ENCODE assay signal across 34 cellular contexts in the genomic region with DNA sequence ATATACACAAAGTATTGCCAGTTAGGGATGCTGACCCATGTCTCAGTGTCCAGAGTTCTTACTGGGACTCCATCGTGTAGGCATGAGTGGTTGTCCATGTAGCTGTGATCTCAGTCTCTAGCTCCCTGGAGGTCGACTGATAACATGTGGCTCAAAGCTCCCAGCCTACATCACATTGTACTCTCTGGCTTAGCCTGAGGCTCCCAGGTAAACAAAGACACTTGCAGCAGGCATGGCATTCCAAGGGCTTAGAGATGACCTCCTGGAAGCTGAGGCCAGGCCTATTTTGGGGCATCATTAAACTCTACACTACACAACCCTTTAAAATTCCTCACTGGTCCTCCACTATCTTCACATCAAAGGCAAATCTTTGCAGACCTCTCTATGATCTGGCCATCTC.
A peak's percentile ranks its signal among the peaks of the same experiment; 100 is the strongest.
DNase-seq lines count a peak whose midpoint lies in the region; TF ChIP-seq lines count a peak whose summit lies in the region.
"Had no signal": no experiment of that assay in that cellular context is flagged by ENCODE, and none has a peak within 500 bp of the region (broad histone marks: within the 10 kb centered on the region; RNA-seq: fewer than 3 reads in every experiment).

No MANE protein-coding gene starts in this region.

- 0 out of 2 replicates have a peak, but pooled peaks cover 3% of the 10 kb centered on the region for H3K9me3 ChIP-seq in Caco-2
- peaks cover 0 to 2% of the 10 kb centered on the region in 2 donors for H3K9me3 ChIP-seq in neuronal stem cell (replicated peaks in 1 of 2; ENCODE audit: control insufficient read depth in 2 of 2, insufficient read depth in 1 of 2, low read depth in 1 of 2, low read length in 2 of 2)
- H3K9me3 ChIP-seq in left ventricle myocardium inferior (replicated peaks): peaks cover 6% of the 10 kb centered on the region
- no peaks in the 10 kb centered on the region for H3K9me3 ChIP-seq in uterus
- H3K9me3 ChIP-seq: A549, BE2C, BLaER1 had no signal

- H3K9ac ChIP-seq in mesendoderm (ENCODE audit: low read length) (no peak overlapping the region), neuronal stem cell (ENCODE audit: low read depth, low read length, poor library complexity) (no peak overlapping the region)
- H3K9ac ChIP-seq: BLaER1; BLaER1 treated with 17β-estradiol and CSF1 and Interleukin-3, amounts not matched to agents 10 nM and 100 nM had no signal

- H3K23ac ChIP-seq in mesendoderm (ENCODE audit: low read length) (no peak overlapping the region), neuronal stem cell (ENCODE audit: low read depth, low read length, poor library complexity) (no peak overlapping the region)

- H3K36me3 Mint-ChIP-seq in Caco-2 (ENCODE audit: insufficient read depth, unreplicated experiment): no peaks in the 10 kb centered on the region
- H3K36me3 Mint-ChIP-seq: CD14-positive monocyte; CD4-positive, alpha-beta memory T cell; CD4-positive, CD25-positive, alpha-beta regulatory T cell; CD8-positive, alpha-beta memory T cell; CD8-positive, alpha-beta T cell had no signal

- intact Hi-C loops in Caco-2 (cut with micrococcal nuclease; ENCODE audit: unreplicated experiment) (no loop called here), left ventricle myocardium inferior (cut with micrococcal nuclease) (no loop called here), uterus (cut with DNase I; ENCODE audit: low total_unique reads) (no loop called here)

- H3K79me1 ChIP-seq in mesendoderm (ENCODE audit: low read length): no peaks in the 10 kb centered on the region
- H3K79me1 ChIP-seq in neuronal stem cell (ENCODE audit: low read depth, low read length): no peaks in the 10 kb centered on the region

- H3K14ac ChIP-seq in neuronal stem cell (ENCODE audit: low read length): no peak overlapping the region

- H3K4me1 Mint-ChIP-seq in Caco-2 (ENCODE audit: low read depth, unreplicated experiment): peaks cover 6% of the 10 kb centered on the region
- H3K4me1 Mint-ChIP-seq: B cell; CD14-positive monocyte; CD4-positive, alpha-beta memory T cell; CD4-positive, CD25-positive, alpha-beta regulatory T cell; CD8-positive, alpha-beta memory T cell had no signal

- peak; percentile 36 to 70 for DNase-seq in Caco-2
- DNase-seq in ELF-1 (ENCODE audit: low read depth, low spot score): peak; percentile 57
- peak; percentile 58 for DNase-seq in mesendoderm
- DNase-seq in neuronal stem cell (ENCODE audit: low spot score): no peak
- DNase-seq in left ventricle myocardium inferior: no peak
- DNase-seq in stimulated activated CD4-positive, alpha-beta T cell treated with anti-CD3 and anti-CD28 coated beads, Interleukin-4, amount 100 ng/mL, for 1 hour: no peak
- no peak for DNase-seq in uterus
- no peak for DNase-seq in stimulated activated CD4-positive, alpha-beta T cell treated with anti-CD3 and anti-CD28 coated beads, Interleukin-2, amount 100 ng/mL, for 48 hours
- DNase-seq: 8988T; ACHN; AML-193; BE2C; C1 segment of cervical spinal cord; Calu3; CD4-positive, alpha-beta memory T cell; CD4-positive, alpha-beta T cell; CD4-positive, CD25-positive, alpha-beta regulatory T cell; CD8-positive, alpha-beta memory T cell; CD8-positive, alpha-beta T cell; COR-L47; DMS 273 treated with DMSO at 0.1 percent for 48 hours; DMS153; DMS53; DMS79; DMS79 treated with DMSO at 0.1 percent for 48 hours; DND-41; EL had no signal

- no peak for TF ChIP-seq CTCF in Caco-2 (IDR thresholded peaks at IDR 0.05; ENCODE audit: insufficient read depth in 1 of 2, low read depth in 1 of 2, low read length in 1 of 2, severe bottlenecking in 1 of 2, unreplicated experiment in 1 of 2)
- no peak for TF ChIP-seq CTCF in left ventricle myocardium inferior (IDR thresholded peaks at IDR 0.05; ENCODE audit: borderline replicate concordance)
- TF ChIP-seq CTCF in uterus (IDR thresholded peaks at IDR 0.05): no peak

- no peak overlapping the region for H2BK12ac ChIP-seq in neuronal stem cell (ENCODE audit: low read length)

- no TSS peak for BruUV-seq in Caco-2 (replicated peaks; lab: Mats Ljungman, UMichigan)

- POLR2A ChIA-PET in Caco-2 (lab: Charles Lee): no interaction called here

- H2AK5ac ChIP-seq in mesendoderm (ENCODE audit: low read length): no peak overlapping the region
- H2AK5ac ChIP-seq in neuronal stem cell (ENCODE audit: low read depth, low read length): no peak overlapping the region

- H3K4me3 ChIP-seq in Caco-2 (ENCODE audit: low read depth, low read length) (no peak overlapping the region), mesendoderm (ENCODE audit: low read length) (no peak overlapping the region), neuronal stem cell (ENCODE audit: low read length in 2 of 2) (no peak overlapping the region), left ventricle myocardium inferior (no peak overlapping the region), uterus (no peak overlapping the region)
- H3K4me3 ChIP-seq: A549; BLaER1; BLaER1 treated with 17β-estradiol and CSF1 and Interleukin-3, amounts not matched to agents 10 nM and 100 nM had no signal

- no peak overlapping the region for H3K27ac Mint-ChIP-seq in Caco-2 (ENCODE audit: unreplicated experiment)
- H3K27ac Mint-ChIP-seq: B cell; CD14-positive monocyte; CD4-positive, alpha-beta memory T cell; CD4-positive, alpha-beta T cell; CD4-positive, CD25-positive, alpha-beta regulatory T cell; CD8-positive, alpha-beta memory T cell; CD8-positive, alpha-beta T cell had no signal

- H3K18ac ChIP-seq in mesendoderm (ENCODE audit: low read length) (no peak overlapping the region), neuronal stem cell (ENCODE audit: low read length) (no peak overlapping the region)

- no peak overlapping the region for H3K4me3 Mint-ChIP-seq in Caco-2 (ENCODE audit: unreplicated experiment)
- H3K4me3 Mint-ChIP-seq: B cell; CD14-positive monocyte; CD4-positive, alpha-beta memory T cell; CD4-positive, alpha-beta T cell; CD4-positive, CD25-positive, alpha-beta regulatory T cell; CD8-positive, alpha-beta memory T cell; CD8-positive, alpha-beta T cell had no signal

- H2BK5ac ChIP-seq in mesendoderm (ENCODE audit: low read length) (no peak overlapping the region), neuronal stem cell (ENCODE audit: low read length) (no peak overlapping the region)

- H3K4me1 ChIP-seq in Caco-2 (peaks cover 16% of the 10 kb centered on the region; the same call in 1 of the 2 replicates), mesendoderm (ENCODE audit: control insufficient read depth, low read depth, low read length) (no peaks in the 10 kb centered on the region), neuronal stem cell (ENCODE audit: control insufficient read depth in 2 of 2, insufficient read depth in 1 of 2, low read depth in 1 of 2, low read length in 2 of 2) (peaks cover 0 to 4% of the 10 kb centered on the region in 2 donors), left ventricle myocardium inferior (no peaks in the 10 kb centered on the region), uterus (no peaks in the 10 kb centered on the region)
- H3K4me1 ChIP-seq: A549; BE2C; BLaER1; BLaER1 treated with 17β-estradiol and CSF1 and Interleukin-3, amounts not matched to agents 10 nM and 100 nM had no signal

- H2BK15ac ChIP-seq in mesendoderm (replicated peaks; ENCODE audit: low read depth) (no peak overlapping the region), neuronal stem cell (ENCODE audit: low read length) (no peak overlapping the region)

- no peak overlapping the region for H4K91ac ChIP-seq in neuronal stem cell (ENCODE audit: low read depth, low read length, poor library complexity)

- H3K4ac ChIP-seq in mesendoderm (ENCODE audit: low read depth, low read length): no peak overlapping the region
- no peak overlapping the region for H3K4ac ChIP-seq in neuronal stem cell (ENCODE audit: low read length)

- no peak overlapping the region for H4K5ac ChIP-seq in mesendoderm (ENCODE audit: low read length)

- no peak overlapping the region for H3K56ac ChIP-seq in mesendoderm (ENCODE audit: low read length)

- CTCF ChIA-PET in Caco-2 (lab: Charles Lee): no interaction called here

- no peak for TF ChIP-seq POLR2A in uterus (IDR thresholded peaks at IDR 0.05)

- H2AFZ ChIP-seq in neuronal stem cell (ENCODE audit: low read length): no peak overlapping the region

- H3K36me3 ChIP-seq in Caco-2 (ENCODE audit: control insufficient read depth, insufficient read depth, low read length): no peaks in the 10 kb centered on the region
- no peaks in the 10 kb centered on the region for H3K36me3 ChIP-seq in mesendoderm (ENCODE audit: control insufficient read depth, insufficient read depth, low read length)
- no peaks in the 10 kb centered on the region for H3K36me3 ChIP-seq in neuronal stem cell (replicated peaks in 1 of 2; ENCODE audit: control insufficient read depth in 2 of 2, insufficient read depth in 2 of 2, low read length in 2 of 2)
- H3K36me3 ChIP-seq in left ventricle myocardium inferior: no peaks in the 10 kb centered on the region
- H3K36me3 ChIP-seq in uterus: no peaks in the 10 kb centered on the region
- H3K36me3 ChIP-seq: BE2C; BLaER1; BLaER1 treated with 17β-estradiol and CSF1 and Interleukin-3, amounts not matched to agents 10 nM and 100 nM had no signal

- H3K27me3 Mint-ChIP-seq in Caco-2 (ENCODE audit: insufficient read depth, unreplicated experiment): no peaks in the 10 kb centered on the region
- H3K27me3 Mint-ChIP-seq: B cell; CD4-positive, alpha-beta memory T cell; CD4-positive, alpha-beta T cell; CD4-positive, CD25-positive, alpha-beta regulatory T cell had no signal

- no peak overlapping the region for H3K4me2 ChIP-seq in mesendoderm (ENCODE audit: low read length)
- H3K4me2 ChIP-seq in neuronal stem cell (ENCODE audit: insufficient read depth, low read length, poor library complexity, severe bottlenecking): no peak overlapping the region
- H3K4me2 ChIP-seq: A549; BLaER1; BLaER1 treated with 17β-estradiol and CSF1 and Interleukin-3, amounts not matched to agents 10 nM and 100 nM had no signal

- H4K8ac ChIP-seq in mesendoderm (ENCODE audit: low read depth, low read length) (no peak overlapping the region), neuronal stem cell (ENCODE audit: low read depth, low read length) (peak overlapping the region; percentile 66)

- H3K27me3 ChIP-seq in Caco-2 (replicated peaks; ENCODE audit: control insufficient read depth, insufficient read depth, low read length): no peaks in the 10 kb centered on the region
- H3K27me3 ChIP-seq in mesendoderm (ENCODE audit: insufficient read depth, low read length, poor library complexity): no peaks in the 10 kb centered on the region
- H3K27me3 ChIP-seq in neuronal stem cell (ENCODE audit: control insufficient read depth in 3 of 3, insufficient read depth in 3 of 3, low read depth in 1 of 3, low read length in 3 of 3): no peaks in the 10 kb centered on the region
- H3K27me3 ChIP-seq in left ventricle myocardium inferior (ENCODE audit: low read depth): no peaks in the 10 kb centered on the region
- H3K27me3 ChIP-seq in uterus: no peaks in the 10 kb centered on the region
- H3K27me3 ChIP-seq: BE2C; BLaER1; BLaER1 treated with 17β-estradiol and CSF1 and Interleukin-3, amounts not matched to agents 10 nM and 100 nM had no signal

- no CpG with 5 or more reads among the region's 2 CpGs for WGBS in mesendoderm (ENCODE audit: extremely low coverage, insufficient coverage, low lambda C conversion rate)
- WGBS in neuronal stem cell (ENCODE audit: extremely low coverage in 2 of 2, insufficient read length in 2 of 2, insufficient replicate concordance in 1 of 2), 2 donors: no CpG with 5 or more reads among the region's 2 CpGs

- no peak overlapping the region for H2BK120ac ChIP-seq in mesendoderm (ENCODE audit: low read depth, low read length)
- H2BK120ac ChIP-seq in neuronal stem cell (ENCODE audit: low read depth, low read length): no peak overlapping the region

- H3K79me2 ChIP-seq in mesendoderm (ENCODE audit: control insufficient read depth, insufficient read depth, low read length): no peaks in the 10 kb centered on the region

- H3K27ac ChIP-seq in mesendoderm (ENCODE audit: low read depth, low read length) (no peak overlapping the region), neuronal stem cell (replicated peaks; ENCODE audit: low read length) (no peak overlapping the region), left ventricle myocardium inferior (replicated peaks) (no peak overlapping the region), uterus (no peak overlapping the region)
- H3K27ac ChIP-seq: 22Rv1; A549; BLaER1; BLaER1 treated with 17β-estradiol and CSF1 and Interleukin-3, amounts not matched to agents 10 nM and 100 nM; C4-2B had no signal

- H3K9me3 Mint-ChIP-seq in Caco-2 (ENCODE audit: unreplicated experiment): no peaks in the 10 kb centered on the region
- H3K9me3 Mint-ChIP-seq: CD8-positive, alpha-beta T cell had no signal

Comparison
In these comparisons a context has a peak if more than half of its experiments do, and no peak if none do; other contexts are left out.
1. DNase-seq: peak in Caco-2 (2 of 2), ELF-1 (single experiment) and mesendoderm (single experiment); none in neuronal stem cell (single experiment), left ventricle myocardium inferior (single experiment), stimulated activated CD4-positive, alpha-beta T cell treated with anti-CD3 and anti-CD28 coated beads, Interleukin-4, amount 100 ng/mL, for 1 hour (single experiment), uterus (0 of 2) and stimulated activated CD4-positive, alpha-beta T cell treated with anti-CD3 and anti-CD28 coated beads, Interleukin-2, amount 100 ng/mL, for 48 hours (0 of 2).